10 cellular contexts compared by ENCODE assay signal in the genomic region with DNA sequence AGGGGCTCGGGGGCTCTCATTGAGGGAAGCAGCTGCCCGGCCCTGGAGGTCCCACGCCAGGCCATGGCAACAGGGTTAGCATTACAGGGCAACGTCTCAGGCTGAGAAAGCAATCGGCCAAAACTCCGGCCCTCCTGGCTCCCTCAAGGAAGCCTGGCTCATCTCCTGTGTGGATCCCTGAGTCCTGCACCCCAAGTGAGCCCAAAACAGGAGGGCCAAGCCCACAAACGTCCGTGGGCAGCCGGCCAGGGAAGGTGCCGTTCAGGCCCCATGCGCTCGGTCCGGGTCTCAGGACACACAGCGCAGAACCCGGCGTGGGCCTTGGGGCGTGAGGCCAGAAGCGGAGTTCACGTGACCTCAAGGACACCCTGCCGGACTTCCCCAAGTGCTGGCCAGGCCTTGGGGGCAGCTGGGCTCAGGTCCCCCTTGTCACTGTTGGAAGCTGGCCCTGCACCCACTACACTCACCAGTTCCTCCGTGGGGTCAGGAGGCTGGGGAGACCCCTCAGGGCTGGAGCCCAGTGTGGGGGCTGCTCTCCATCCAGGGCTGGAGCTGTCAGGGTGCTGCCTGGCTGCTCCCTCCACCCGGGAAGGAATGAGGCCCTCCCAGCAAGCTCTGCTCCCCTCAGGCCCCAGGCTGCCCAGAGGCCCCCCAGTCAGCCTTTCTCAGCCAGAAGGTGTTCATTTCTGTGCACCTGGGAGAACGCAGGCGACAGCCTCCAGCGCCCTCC. TPM values are rescaled to one million over a fixed set of nuclear protein-coding genes. Genes with fewer than 3 reads are reported as not detected.
A peak's percentile ranks its signal among the peaks of the same experiment; 100 is the strongest.
DNase-seq lines count a peak whose midpoint lies in the region; ATAC-seq, FAIRE-seq and TF ChIP-seq lines count a peak whose summit lies in the region.
"Had no signal": no experiment of that assay in that cellular context is flagged by ENCODE, and none has a peak within 500 bp of the region (broad histone marks: within the 10 kb centered on the region; RNA-seq: fewer than 3 reads in every experiment).

No MANE protein-coding gene starts in this region.

- in situ Hi-C loops in GM12878 (cut with MboI) = no loop called here

- H3K4me3 Mint-ChIP-seq in GM23338 (no peak overlapping the region), nephron progenitor cell (no peak overlapping the region), Calu3 (ENCODE audit: low read depth, unreplicated experiment) (no peak overlapping the region)

- SMC1A ChIA-PET in GM12878 (lab: Charles Lee; ENCODE audit: uncharacterized antibody, unreplicated experiment) = no interaction called here

- H3K4me2 ChIP-seq in GM23338 (peak overlapping the region; percentile 62; the same call in 1 of the 2 replicates), GM12878 (ENCODE audit: control insufficient read depth, insufficient read depth) (no peak overlapping the region)

- H3K36me3 ChIP-seq in GM23338 (ENCODE audit: insufficient read depth) = no peaks in the 10 kb centered on the region
- H3K36me3 ChIP-seq in GM12878 (ENCODE audit: control insufficient read depth in 2 of 2, insufficient read depth in 2 of 2, low read length in 1 of 2) = no peaks in the 10 kb centered on the region

- H4K20me1 ChIP-seq in GM23338 (replicated peaks; ENCODE audit: insufficient read depth) (no peaks in the 10 kb centered on the region), GM12878 (ENCODE audit: control insufficient read depth, insufficient read depth) (no peaks in the 10 kb centered on the region)

- no peak for TF ChIP-seq EP300 in GM12878 (IDR thresholded peaks at IDR 0.05; ENCODE audit: borderline replicate concordance in 1 of 2, control insufficient read depth in 1 of 2, low read depth in 2 of 2, low read length in 2 of 2)

- ATAC-seq in GM23338 (peak; percentile 67), GM12878 (peak; percentile 19; the same call in 2 of the 3 replicates), GM18502 (IDR thresholded peaks at IDR 0.05; ENCODE audit: poor library complexity, unreplicated experiment) (no peak)

- POLR2A ChIA-PET in GM12878 (lab: Charles Lee) = no interaction called here

- 36% methylated on average over 24 of the region's 25 CpGs for WGBS in GM12878 (ENCODE audit: insufficient coverage, insufficient replicate concordance, low lambda C conversion rate, missing lambda C conversion rate)

- H3K27ac Mint-ChIP-seq in GM23338 = no peak overlapping the region
- H3K27ac Mint-ChIP-seq in nephron progenitor cell = no peak overlapping the region
- no peak overlapping the region for H3K27ac Mint-ChIP-seq in Calu3 (ENCODE audit: unreplicated experiment)

- H3K9me2 ChIP-seq in GM23338 (ENCODE audit: insufficient read depth) = peaks cover 14% of the 10 kb centered on the region

- no peak for TF ChIP-seq POLR2A in GM12878 (IDR thresholded peaks at IDR 0.05; ENCODE audit: low read depth, low read length)

- no peak overlapping the region for H3K9ac ChIP-seq in GM12878 (ENCODE audit: control insufficient read depth, insufficient read depth, low read length)

- H3K4me3 ChIP-seq in GM23338 (no peak overlapping the region), GM12878 (no peak overlapping the region)

- RAD21 ChIA-PET in GM12878 (lab: Charles Lee; ENCODE audit: unreplicated experiment) = no interaction called here

- peak; percentile 47 for DNase-seq in AG20443 (ENCODE audit: low spot score)
- peak; percentile 77 for DNase-seq in GM23338 (ENCODE audit: low spot score)
- no peak for DNase-seq in GM12878 (ENCODE audit: low read depth, low spot score)
- peak; percentile 48 for DNase-seq in nephron progenitor cell
- DNase-seq in Calu3 = no peak
- no peak for DNase-seq in NCI-H748 (lab: John Stamatoyannopoulos, UW; ENCODE audit: unreplicated experiment)
- DNase-seq in NCI-H2227 treated with DMSO at 0.1 percent for 48 hours (lab: John Stamatoyannopoulos, UW) = no peak
- DNase-seq: NCI-H1092 had no signal

- no peaks in the 10 kb centered on the region for H3K79me2 ChIP-seq in GM23338 (replicated peaks; ENCODE audit: insufficient read depth)
- H3K79me2 ChIP-seq in GM12878 (ENCODE audit: control insufficient read depth, insufficient read depth, low read length) = no peaks in the 10 kb centered on the region

- no peak for TF ChIP-seq CTCF in GM23338 (conservative IDR thresholded peaks at IDR 0.05; ENCODE audit: low read depth in 2 of 2)
- no peak for TF ChIP-seq CTCF in GM12878 (IDR thresholded peaks at IDR 0.05 in 2 of 3, conservative IDR thresholded peaks at IDR 0.05 in 1 of 3; ENCODE audit: control insufficient read depth in 2 of 3, extremely low read depth in 1 of 3, insufficient read depth in 1 of 3, low read depth in 3 of 3, low read length in 3 of 3)
- no peak for TF ChIP-seq CTCF in nephron progenitor cell (IDR thresholded peaks at IDR 0.05)
- TF ChIP-seq CTCF in Calu3 (IDR thresholded peaks at IDR 0.05; ENCODE audit: unreplicated experiment) = no peak

- CTCF ChIA-PET in GM12878 (lab: Yijun Ruan, JAX) (interaction anchor here (1.1 kb wide), 1 partner anchor 58 kb away, joined by 3 read pairs; no protein-coding TSS in a partner anchor), Calu3 (lab: Charles Lee) (no interaction called here)

- peaks cover 14% of the 10 kb centered on the region for H3K27me3 Mint-ChIP-seq in GM23338 (ENCODE audit: insufficient read depth, low read depth, poor library complexity)
- H3K27me3 Mint-ChIP-seq in nephron progenitor cell (ENCODE audit: low read depth, poor library complexity) = peaks cover 17% of the 10 kb centered on the region
- no peaks in the 10 kb centered on the region for H3K27me3 Mint-ChIP-seq in Calu3 (ENCODE audit: unreplicated experiment)

- H2AFZ ChIP-seq in GM23338 (no peak overlapping the region), GM12878 (ENCODE audit: control insufficient read depth, low read depth, low read length) (no peak overlapping the region)

- no peaks in the 10 kb centered on the region for H3K9me3 ChIP-seq in GM12878 (replicated peaks; ENCODE audit: control insufficient read depth, insufficient read depth, low read length)

- intact Hi-C loops in GM12878 (cut with micrococcal nuclease; ENCODE audit: unreplicated experiment) = no loop called here
- intact Hi-C loops in Calu3 (cut with micrococcal nuclease; ENCODE audit: unreplicated experiment) = no loop called here

- H3K9me3 Mint-ChIP-seq in GM23338 (peaks cover 5% of the 10 kb centered on the region; the same call in 1 of the 3 replicates), nephron progenitor cell (peaks cover 9% of the 10 kb centered on the region), Calu3 (ENCODE audit: low read depth, unreplicated experiment) (no peaks in the 10 kb centered on the region)

- H3K36me3 Mint-ChIP-seq in GM23338 (ENCODE audit: low read depth) = peaks cover 3% of the 10 kb centered on the region; the same call in 1 of the 3 replicates
- H3K36me3 Mint-ChIP-seq in nephron progenitor cell (ENCODE audit: low read depth) = no peaks in the 10 kb centered on the region
- H3K36me3 Mint-ChIP-seq in Calu3 (ENCODE audit: insufficient read depth, unreplicated experiment) = no peaks in the 10 kb centered on the region

- FAIRE-seq in GM12878 (lab: Jason Lieb, UNC) = no peak
- FAIRE-seq: GM19239 had no signal

- BruUV-seq in GM12878 (replicated peaks; lab: Mats Ljungman, UMichigan) (no TSS peak), Calu3 (replicated peaks; lab: Mats Ljungman, UMichigan) (no TSS peak)

- no peak overlapping the region for H3K27ac ChIP-seq in GM23338 (ENCODE audit: low read depth)
- no peak overlapping the region for H3K27ac ChIP-seq in GM12878 (ENCODE audit: control insufficient read depth, insufficient read depth)

- no peaks in the 10 kb centered on the region for H3F3A ChIP-seq in GM23338 (replicated peaks; ENCODE audit: low read depth)

- no peaks in the 10 kb centered on the region for H3K27me3 ChIP-seq in GM23338 (ENCODE audit: insufficient read depth)
- H3K27me3 ChIP-seq in GM12878 (replicated peaks in 1 of 2; ENCODE audit: control insufficient read depth in 2 of 2, insufficient read depth in 2 of 2, low read length in 1 of 2) = no peaks in the 10 kb centered on the region; a peak in 1 of 4 replicates

- TF ChIP-seq RAD21 in GM12878 (IDR thresholded peaks at IDR 0.05; ENCODE audit: insufficient read depth, low read depth, low read length) = no peak

- peaks cover 9% of the 10 kb centered on the region; the same call in 1 of the 2 replicates for H3K4me1 ChIP-seq in GM23338 (ENCODE audit: insufficient read depth)
- no peaks in the 10 kb centered on the region; the same call in 1 of the 2 replicates for H3K4me1 ChIP-seq in GM12878 (ENCODE audit: control insufficient read depth, insufficient read depth, low read length)

- H3K4me1 Mint-ChIP-seq in GM23338 = peaks cover 11% of the 10 kb centered on the region
- H3K4me1 Mint-ChIP-seq in nephron progenitor cell = peaks cover 47% of the 10 kb centered on the region
- no peaks in the 10 kb centered on the region for H3K4me1 Mint-ChIP-seq in Calu3 (ENCODE audit: low read depth, unreplicated experiment)

RNA-seq across cellular contexts. Expression of a gene that starts 7.9 kb away (rescaled TPM):
- 8.6 and 12.8 TPM in 2 replicates for total RNA-seq in GM23338 (2014; rRNA removed; shearing (Covaris generic))
- polyA plus RNA-seq in GM23338 (2016; fragmentation: Nextera tagmentation; extraction: Ambion mirVana) (2.2 and 2.3 TPM in 2 replicates), GM12878 (2011; rRNA removed) (not detected in 2 replicates), GM12878 (2014; fragmentation: Illumina TruSeq; extraction: Trizol) (0.04 TPM in 1 of 2 replicates, not detected in the other), GM12878 (2014; fragmentation: Nextera tagmentation; extraction: Ambion mirVana) (not detected), GM12878 (2014; rRNA removed) (0.30 and 0.59 TPM in 2 replicates), GM12878 (2016; fragmentation: Nextera tagmentation; extraction: Ambion mirVana) (under 1 TPM in 1 of 2 experiments, not detected in 1; 0.14 TPM)
- total RNA-seq in GM12878 (2013; cell fraction: nucleolus; rRNA removed) = 0.44 and 0.90 TPM in 2 replicates
- total RNA-seq in GM12878 (2014; rRNA removed) (0.38 and 0.56 TPM in 2 replicates), GM12878 (2014; rRNA removed; fragmentation: Illumina TruSeq; extraction: Trizol) (0.04 TPM in 1 of 2 replicates, not detected in the other), GM12878 (2021) (0.72 and 0.87 TPM in 2 replicates), Calu3 (2022) (12.9 and 15.8 TPM in 2 replicates)
- not detected for polyA plus RNA-seq in GM12878 (2011; ENCODE audit: low read depth)
- polyA plus RNA-seq in GM12878 (2011; cell fraction: cytosol; rRNA removed) = 0.03 TPM in 1 of 2 replicates, not detected in the other
- polyA plus RNA-seq in GM12878 (2011; cell fraction: nucleus; rRNA removed) = not detected in 2 replicates
- polyA plus RNA-seq in GM12878 (2012) = 0.22 and 0.49 TPM in 2 replicates
- polyA minus RNA-seq in GM12878 (2011; rRNA and poly(A)+ RNA removed) = not detected in 2 replicates
- 0.67 TPM in 1 of 2 replicates, not detected in the other for polyA minus RNA-seq in GM12878 (2011; cell fraction: cytosol; rRNA and poly(A)+ RNA removed)
- polyA minus RNA-seq in GM12878 (2011; cell fraction: nucleus; rRNA and poly(A)+ RNA removed) = not detected in 2 replicates

RNA-seq across cellular contexts. Expression of a gene that starts 57.1 kb away (rescaled TPM):
- 3.1 and 3.5 TPM in 2 replicates for total RNA-seq in GM23338 (2014; rRNA removed; shearing (Covaris generic))
- polyA plus RNA-seq in GM23338 (2016; fragmentation: Nextera tagmentation; extraction: Ambion mirVana) (2.2 and 2.9 TPM in 2 replicates), GM12878 (2011; rRNA removed) (0.62 and 0.84 TPM in 2 replicates), GM12878 (2014; fragmentation: Illumina TruSeq; extraction: Trizol) (4.6 and 6.4 TPM in 2 replicates), GM12878 (2014; fragmentation: Nextera tagmentation; extraction: Ambion mirVana) (under 1 TPM; 0.48 to 0.80 TPM), GM12878 (2014; rRNA removed) (4.3 and 6.9 TPM in 2 replicates), GM12878 (2016; fragmentation: Nextera tagmentation; extraction: Ambion mirVana) (1 to 10 TPM; 4.8 to 6.5 TPM)
- 16.5 and 22.5 TPM in 2 replicates for total RNA-seq in GM12878 (2013; cell fraction: nucleolus; rRNA removed)
- total RNA-seq in GM12878 (2014; rRNA removed) (6.3 and 6.8 TPM in 2 replicates), GM12878 (2014; rRNA removed; fragmentation: Illumina TruSeq; extraction: Trizol) (3.8 and 5.0 TPM in 2 replicates), GM12878 (2021) (3.3 and 4.5 TPM in 2 replicates), Calu3 (2022) (4.6 and 5.0 TPM in 2 replicates)
- polyA plus RNA-seq in GM12878 (2011; ENCODE audit: low read depth) = 4.1 TPM
- 0.72 and 0.82 TPM in 2 replicates for polyA plus RNA-seq in GM12878 (2011; cell fraction: cytosol; rRNA removed)
- polyA plus RNA-seq in GM12878 (2011; cell fraction: nucleus; rRNA removed) = 2.5 and 2.8 TPM in 2 replicates
- 4.0 and 4.5 TPM in 2 replicates for polyA plus RNA-seq in GM12878 (2012)
- polyA minus RNA-seq in GM12878 (2011; rRNA and poly(A)+ RNA removed) = 0.36 TPM in 1 of 2 replicates, not detected in the other
- polyA minus RNA-seq in GM12878 (2011; cell fraction: cytosol; rRNA and poly(A)+ RNA removed) = not detected in 2 replicates
- polyA minus RNA-seq in GM12878 (2011; cell fraction: nucleus; rRNA and poly(A)+ RNA removed) = 0.73 and 1.2 TPM in 2 replicates

Comparison
In these comparisons a context has a peak if more than half of its experiments do, and no peak if none do; other contexts are left out.
1. DNase-seq: peak in AG20443 (single experiment), GM23338 (single experiment) and nephron progenitor cell (single experiment); none in GM12878 (single experiment), Calu3 (single experiment), NCI-H748 (single experiment) and NCI-H2227 treated with DMSO at 0.1 percent for 48 hours (single experiment).